In genomic region chr14:103348154-103348553, GRCh38 we compare ENCODE assay signal across 1 cellular context.
TF ChIP-seq lines count a peak whose summit lies in the region.

No MANE protein-coding gene starts in this region.

TF ChIP-seq in A549, 52 proteins besides CTCF, POLR2A, EP300 and RAD21 (continued from another document):
- TF ChIP-seq, protein P1, sequence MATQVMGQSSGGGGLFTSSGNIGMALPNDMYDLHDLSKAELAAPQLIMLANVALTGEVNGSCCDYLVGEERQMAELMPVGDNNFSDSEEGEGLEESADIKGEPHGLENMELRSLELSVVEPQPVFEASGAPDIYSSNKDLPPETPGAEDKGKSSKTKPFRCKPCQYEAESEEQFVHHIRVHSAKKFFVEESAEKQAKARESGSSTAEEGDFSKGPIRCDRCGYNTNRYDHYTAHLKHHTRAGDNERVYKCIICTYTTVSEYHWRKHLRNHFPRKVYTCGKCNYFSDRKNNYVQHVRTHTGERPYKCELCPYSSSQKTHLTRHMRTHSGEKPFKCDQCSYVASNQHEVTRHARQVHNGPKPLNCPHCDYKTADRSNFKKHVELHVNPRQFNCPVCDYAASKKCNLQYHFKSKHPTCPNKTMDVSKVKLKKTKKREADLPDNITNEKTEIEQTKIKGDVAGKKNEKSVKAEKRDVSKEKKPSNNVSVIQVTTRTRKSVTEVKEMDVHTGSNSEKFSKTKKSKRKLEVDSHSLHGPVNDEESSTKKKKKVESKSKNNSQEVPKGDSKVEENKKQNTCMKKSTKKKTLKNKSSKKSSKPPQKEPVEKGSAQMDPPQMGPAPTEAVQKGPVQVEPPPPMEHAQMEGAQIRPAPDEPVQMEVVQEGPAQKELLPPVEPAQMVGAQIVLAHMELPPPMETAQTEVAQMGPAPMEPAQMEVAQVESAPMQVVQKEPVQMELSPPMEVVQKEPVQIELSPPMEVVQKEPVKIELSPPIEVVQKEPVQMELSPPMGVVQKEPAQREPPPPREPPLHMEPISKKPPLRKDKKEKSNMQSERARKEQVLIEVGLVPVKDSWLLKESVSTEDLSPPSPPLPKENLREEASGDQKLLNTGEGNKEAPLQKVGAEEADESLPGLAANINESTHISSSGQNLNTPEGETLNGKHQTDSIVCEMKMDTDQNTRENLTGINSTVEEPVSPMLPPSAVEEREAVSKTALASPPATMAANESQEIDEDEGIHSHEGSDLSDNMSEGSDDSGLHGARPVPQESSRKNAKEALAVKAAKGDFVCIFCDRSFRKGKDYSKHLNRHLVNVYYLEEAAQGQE (IDR thresholded peaks at IDR 0.05): no peak
- TF ChIP-seq BHLHE40 (IDR thresholded peaks at IDR 0.05; ENCODE audit: low read depth, low read length): no peak
- no peak for TF ChIP-seq RFX5 (IDR thresholded peaks at IDR 0.05)
- no peak for TF ChIP-seq FOSL2 (IDR thresholded peaks at IDR 0.05)
- TF ChIP-seq FOSL2 (CRISPR knock-in tag; IDR thresholded peaks at IDR 0.05): no peak
- no peak for TF ChIP-seq HEYL (CRISPR knock-in tag; IDR thresholded peaks at IDR 0.05)
- no peak for TF ChIP-seq EHF (CRISPR knock-in tag; IDR thresholded peaks at IDR 0.05)
- no peak for TF ChIP-seq ZFP36 (IDR thresholded peaks at IDR 0.05; ENCODE audit: borderline replicate concordance, partially characterized antibody)
- no peak for TF ChIP-seq ZNF302 (CRISPR knock-in tag; IDR thresholded peaks at IDR 0.05)
- no peak for TF ChIP-seq FOSB (CRISPR knock-in tag; IDR thresholded peaks at IDR 0.05)
- TF ChIP-seq HMGXB4 (CRISPR knock-in tag; IDR thresholded peaks at IDR 0.05; ENCODE audit: borderline replicate concordance): no peak
- TF ChIP-seq HOXA7 (CRISPR knock-in tag; IDR thresholded peaks at IDR 0.05): no peak
- no peak for TF ChIP-seq GATA3 (IDR thresholded peaks at IDR 0.05; ENCODE audit: borderline replicate concordance)
